Comparison of ENCODE assay signal across 1 cellular context in genomic region chr16:50804290-50804907, GRCh38.
TF ChIP-seq lines count a peak whose summit lies in the region.

No MANE protein-coding gene starts in this region.

TF ChIP-seq in HepG2, 621 proteins besides CTCF, POLR2A, EP300 and RAD21 (continued from another document and continues in another):
- TF ChIP-seq, protein P1, sequence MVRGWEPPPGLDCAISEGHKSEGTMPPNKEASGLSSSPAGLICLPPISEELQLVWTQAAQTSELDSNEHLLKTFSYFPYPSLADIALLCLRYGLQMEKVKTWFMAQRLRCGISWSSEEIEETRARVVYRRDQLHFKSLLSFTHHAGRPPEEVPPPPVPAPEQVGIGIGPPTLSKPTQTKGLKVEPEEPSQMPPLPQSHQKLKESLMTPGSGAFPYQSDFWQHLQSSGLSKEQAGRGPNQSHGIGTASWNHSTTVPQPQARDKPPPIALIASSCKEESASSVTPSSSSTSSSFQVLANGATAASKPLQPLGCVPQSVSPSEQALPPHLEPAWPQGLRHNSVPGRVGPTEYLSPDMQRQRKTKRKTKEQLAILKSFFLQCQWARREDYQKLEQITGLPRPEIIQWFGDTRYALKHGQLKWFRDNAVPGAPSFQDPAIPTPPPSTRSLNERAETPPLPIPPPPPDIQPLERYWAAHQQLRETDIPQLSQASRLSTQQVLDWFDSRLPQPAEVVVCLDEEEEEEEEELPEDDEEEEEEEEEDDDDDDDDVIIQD (CRISPR knock-in tag; IDR thresholded peaks at IDR 0.05; ENCODE audit: low read depth): peak; percentile 98
- peak; percentile 66; the same call in 1 of the 2 replicates for TF ChIP-seq NR2C2 (CRISPR knock-in tag; IDR thresholded peaks at IDR 0.05; ENCODE audit: borderline replicate concordance)
- TF ChIP-seq, protein P2, sequence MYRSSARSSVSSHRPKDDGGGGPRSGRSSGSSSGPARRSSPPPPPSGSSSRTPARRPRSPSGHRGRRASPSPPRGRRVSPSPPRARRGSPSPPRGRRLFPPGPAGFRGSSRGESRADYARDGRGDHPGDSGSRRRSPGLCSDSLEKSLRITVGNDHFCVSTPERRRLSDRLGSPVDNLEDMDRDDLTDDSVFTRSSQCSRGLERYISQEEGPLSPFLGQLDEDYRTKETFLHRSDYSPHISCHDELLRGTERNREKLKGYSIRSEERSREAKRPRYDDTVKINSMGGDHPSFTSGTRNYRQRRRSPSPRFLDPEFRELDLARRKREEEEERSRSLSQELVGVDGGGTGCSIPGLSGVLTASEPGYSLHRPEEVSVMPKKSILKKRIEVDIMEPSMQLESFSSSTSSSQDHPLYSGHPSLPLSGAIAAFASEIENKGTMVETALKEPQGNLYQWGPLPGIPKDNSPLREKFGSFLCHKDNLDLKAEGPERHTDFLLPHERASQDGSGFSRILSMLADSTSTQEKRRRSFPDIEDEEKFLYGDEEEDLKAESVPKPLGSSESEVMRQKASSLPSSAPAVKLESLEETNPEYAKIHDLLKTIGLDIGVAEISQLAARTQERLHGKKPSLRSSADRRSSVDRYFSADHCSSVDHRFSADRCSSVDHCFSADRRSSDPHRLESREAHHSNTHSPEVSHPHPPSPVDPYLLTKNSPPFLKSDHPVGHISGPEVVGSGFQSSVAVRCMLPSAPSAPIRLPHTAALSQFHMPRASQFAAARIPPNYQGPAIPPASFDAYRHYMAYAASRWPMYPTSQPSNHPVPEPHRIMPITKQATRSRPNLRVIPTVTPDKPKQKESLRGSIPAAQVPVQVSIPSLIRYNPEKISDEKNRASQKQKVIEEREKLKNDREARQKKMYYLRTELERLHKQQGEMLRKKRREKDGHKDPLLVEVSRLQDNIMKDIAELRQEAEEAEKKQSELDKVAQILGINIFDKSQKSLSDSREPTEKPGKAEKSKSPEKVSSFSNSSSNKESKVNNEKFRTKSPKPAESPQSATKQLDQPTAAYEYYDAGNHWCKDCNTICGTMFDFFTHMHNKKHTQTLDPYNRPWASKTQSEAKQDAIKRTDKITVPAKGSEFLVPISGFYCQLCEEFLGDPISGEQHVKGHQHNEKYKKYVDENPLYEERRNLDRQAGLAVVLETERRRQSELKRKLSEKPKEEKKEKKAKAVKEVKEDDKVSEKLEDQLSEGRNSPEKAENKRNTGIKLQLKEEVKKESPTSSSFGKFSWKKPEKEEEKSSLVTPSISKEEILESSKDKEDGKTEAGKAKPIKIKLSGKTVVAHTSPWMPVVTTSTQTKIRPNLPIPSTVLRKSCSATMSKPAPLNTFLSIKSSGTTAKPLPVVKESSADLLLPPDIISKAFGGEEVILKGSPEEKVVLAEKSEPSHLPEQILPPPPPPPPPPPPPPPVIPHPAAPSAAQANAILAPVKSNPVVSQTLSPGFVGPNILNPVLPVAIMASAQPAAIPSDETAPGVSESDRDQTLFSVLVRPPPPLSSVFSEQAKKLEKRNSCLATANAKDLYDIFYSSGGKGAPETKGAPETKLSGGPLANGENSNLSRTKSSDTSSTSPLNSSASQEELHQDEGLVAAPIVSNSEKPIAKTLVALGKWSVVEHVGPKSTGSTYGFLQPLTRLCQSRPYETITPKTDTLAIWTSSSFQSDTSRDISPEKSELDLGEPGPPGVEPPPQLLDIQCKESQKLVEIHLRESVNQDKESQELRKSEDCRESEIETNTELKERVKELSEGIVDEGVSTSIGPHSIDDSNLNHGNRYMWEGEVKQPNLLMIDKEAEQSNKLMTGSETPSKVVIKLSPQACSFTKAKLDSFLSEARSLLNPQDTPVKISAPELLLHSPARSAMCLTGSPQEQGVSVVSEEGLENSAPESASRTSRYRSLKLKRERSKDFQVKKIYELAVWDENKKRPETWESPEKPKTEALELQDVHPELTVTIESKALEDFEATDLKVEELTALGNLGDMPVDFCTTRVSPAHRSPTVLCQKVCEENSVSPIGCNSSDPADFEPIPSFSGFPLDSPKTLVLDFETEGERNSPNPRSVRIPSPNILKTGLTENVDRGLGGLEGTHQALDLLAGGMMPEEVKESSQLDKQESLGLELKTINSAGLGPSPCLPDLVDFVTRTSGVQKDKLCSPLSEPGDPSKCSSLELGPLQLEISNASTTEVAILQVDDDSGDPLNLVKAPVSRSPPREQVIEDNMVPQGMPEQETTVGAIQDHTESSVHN (CRISPR knock-in tag; IDR thresholded peaks at IDR 0.05): no peak
- peak; percentile 48; the same call in 1 of the 2 replicates for TF ChIP-seq ZSCAN21 (CRISPR knock-in tag; IDR thresholded peaks at IDR 0.05; ENCODE audit: borderline replicate concordance)
- TF ChIP-seq ZNF773 (CRISPR knock-in tag; IDR thresholded peaks at IDR 0.05; ENCODE audit: borderline replicate concordance): no peak
- peak; percentile 80 for TF ChIP-seq RXRA (CRISPR knock-in tag; IDR thresholded peaks at IDR 0.05)
- TF ChIP-seq FOXJ3 (CRISPR knock-in tag; IDR thresholded peaks at IDR 0.05; ENCODE audit: borderline replicate concordance): peak; percentile 66; the same call in 1 of the 2 replicates
- peak; percentile 94; the same call in 1 of the 2 replicates for TF ChIP-seq THAP7 (CRISPR knock-in tag; IDR thresholded peaks at IDR 0.05)
- no peak for TF ChIP-seq ZNF784 (CRISPR knock-in tag; IDR thresholded peaks at IDR 0.05; ENCODE audit: borderline replicate concordance)
- no peak for TF ChIP-seq RORA (CRISPR knock-in tag; IDR thresholded peaks at IDR 0.05)
- TF ChIP-seq ZKSCAN5 (CRISPR knock-in tag; IDR thresholded peaks at IDR 0.05): no peak
- TF ChIP-seq ZNF543 (CRISPR knock-in tag; IDR thresholded peaks at IDR 0.05): peak; percentile 61
- no peak for TF ChIP-seq ISX (CRISPR knock-in tag; conservative IDR thresholded peaks at IDR 0.05)
- TF ChIP-seq KAT2B (IDR thresholded peaks at IDR 0.05; ENCODE audit: borderline replicate concordance, low read depth, low read length): no peak
- no peak for TF ChIP-seq XBP1 (CRISPR knock-in tag; IDR thresholded peaks at IDR 0.05)
- TF ChIP-seq ZFP91 (CRISPR knock-in tag; IDR thresholded peaks at IDR 0.05; ENCODE audit: borderline replicate concordance): peak; percentile 37; the same call in 1 of the 2 replicates
- TF ChIP-seq, protein P3, sequence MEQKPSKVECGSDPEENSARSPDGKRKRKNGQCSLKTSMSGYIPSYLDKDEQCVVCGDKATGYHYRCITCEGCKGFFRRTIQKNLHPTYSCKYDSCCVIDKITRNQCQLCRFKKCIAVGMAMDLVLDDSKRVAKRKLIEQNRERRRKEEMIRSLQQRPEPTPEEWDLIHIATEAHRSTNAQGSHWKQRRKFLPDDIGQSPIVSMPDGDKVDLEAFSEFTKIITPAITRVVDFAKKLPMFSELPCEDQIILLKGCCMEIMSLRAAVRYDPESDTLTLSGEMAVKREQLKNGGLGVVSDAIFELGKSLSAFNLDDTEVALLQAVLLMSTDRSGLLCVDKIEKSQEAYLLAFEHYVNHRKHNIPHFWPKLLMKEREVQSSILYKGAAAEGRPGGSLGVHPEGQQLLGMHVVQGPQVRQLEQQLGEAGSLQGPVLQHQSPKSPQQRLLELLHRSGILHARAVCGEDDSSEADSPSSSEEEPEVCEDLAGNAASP (CRISPR knock-in tag; IDR thresholded peaks at IDR 0.05; ENCODE audit: borderline replicate concordance): peak; percentile 49; the same call in 1 of the 2 replicates
- no peak for TF ChIP-seq ZNF570 (CRISPR knock-in tag; IDR thresholded peaks at IDR 0.05; ENCODE audit: borderline replicate concordance)
- TF ChIP-seq DMAP1 (CRISPR knock-in tag; IDR thresholded peaks at IDR 0.05): no peak; the same call in 1 of the 2 replicates
- TF ChIP-seq SALL1 (CRISPR knock-in tag; IDR thresholded peaks at IDR 0.05): peak; percentile 88
- no peak for TF ChIP-seq ZNF329 (CRISPR knock-in tag; IDR thresholded peaks at IDR 0.05; ENCODE audit: low read depth)
- no peak for TF ChIP-seq AKNA (CRISPR knock-in tag; IDR thresholded peaks at IDR 0.05; ENCODE audit: borderline replicate concordance)
- TF ChIP-seq SNAPC2 (CRISPR knock-in tag; IDR thresholded peaks at IDR 0.05): peak; percentile 55; the same call in 1 of the 2 replicates
- TF ChIP-seq, protein P4, sequence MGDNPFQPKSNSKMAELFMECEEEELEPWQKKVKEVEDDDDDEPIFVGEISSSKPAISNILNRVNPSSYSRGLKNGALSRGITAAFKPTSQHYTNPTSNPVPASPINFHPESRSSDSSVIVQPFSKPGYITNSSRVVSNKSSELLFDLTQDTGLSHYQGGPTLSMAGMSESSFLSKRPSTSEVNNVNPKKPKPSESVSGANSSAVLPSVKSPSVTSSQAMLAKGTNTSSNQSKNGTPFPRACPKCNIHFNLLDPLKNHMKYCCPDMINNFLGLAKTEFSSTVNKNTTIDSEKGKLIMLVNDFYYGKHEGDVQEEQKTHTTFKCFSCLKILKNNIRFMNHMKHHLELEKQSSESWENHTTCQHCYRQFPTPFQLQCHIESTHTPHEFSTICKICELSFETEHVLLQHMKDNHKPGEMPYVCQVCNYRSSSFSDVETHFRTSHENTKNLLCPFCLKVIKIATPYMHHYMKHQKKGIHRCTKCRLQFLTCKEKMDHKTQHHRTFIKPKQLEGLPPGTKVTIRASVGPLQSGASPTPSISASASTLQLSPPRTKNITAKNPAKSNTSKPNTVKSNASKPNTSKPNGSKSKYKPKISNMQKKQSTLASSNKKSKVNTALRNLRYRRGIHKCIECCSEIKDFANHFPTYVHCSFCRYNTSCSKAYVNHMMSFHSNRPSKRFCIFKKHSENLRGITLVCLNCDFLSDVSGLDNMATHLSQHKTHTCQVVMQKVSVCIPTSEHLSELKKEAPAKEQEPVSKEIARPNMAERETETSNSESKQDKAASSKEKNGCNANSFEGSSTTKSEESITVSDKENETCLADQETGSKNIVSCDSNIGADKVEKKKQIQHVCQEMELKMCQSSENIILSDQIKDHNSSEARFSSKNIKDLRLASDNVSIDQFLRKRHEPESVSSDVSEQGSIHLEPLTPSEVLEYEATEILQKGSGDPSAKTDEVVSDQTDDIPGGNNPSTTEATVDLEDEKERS (CRISPR knock-in tag; IDR thresholded peaks at IDR 0.05): no peak
- no peak; the same call in 1 of the 2 replicates for TF ChIP-seq ETV5 (CRISPR knock-in tag; IDR thresholded peaks at IDR 0.05; ENCODE audit: borderline replicate concordance)
- TF ChIP-seq, protein P5, sequence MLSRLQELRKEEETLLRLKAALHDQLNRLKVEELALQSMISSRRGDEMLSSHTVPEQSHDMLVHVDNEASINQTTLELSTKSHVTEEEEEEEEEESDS (CRISPR knock-in tag; IDR thresholded peaks at IDR 0.05; ENCODE audit: borderline replicate concordance): no peak
- 0 out of 2 replicates have a peak, but pooled peaks have one; percentile 73 for TF ChIP-seq ZNF430 (CRISPR knock-in tag; IDR thresholded peaks at IDR 0.05)
